ENCODE assay signal across 22 cellular contexts in the genomic region with DNA sequence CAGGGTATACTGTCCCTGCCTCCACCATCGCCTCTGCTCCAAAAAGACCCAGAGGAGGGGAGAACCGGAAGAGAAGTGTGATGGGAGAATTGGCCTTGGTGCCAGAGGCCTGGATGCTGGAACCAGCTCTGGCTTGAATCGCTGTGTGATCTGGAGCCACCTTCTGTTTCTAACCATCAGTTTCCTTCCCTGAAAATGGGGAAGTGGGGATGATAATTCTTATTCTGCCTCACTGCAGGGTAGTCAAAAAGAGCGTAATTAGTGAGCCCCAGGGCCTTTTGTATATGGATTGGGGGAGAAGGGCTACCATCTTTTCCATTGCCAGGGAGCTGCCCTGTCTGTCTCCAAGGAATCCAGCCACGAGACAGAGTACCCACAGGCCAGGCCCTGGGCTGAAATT.
"Had no signal": no experiment of that assay in that cellular context is flagged by ENCODE, and none has a peak within 500 bp of the region (broad histone marks: within the 10 kb centered on the region; RNA-seq: fewer than 3 reads in every experiment).

No MANE protein-coding gene starts in this region.

- ATAC-seq: heart left ventricle; left colon; naive thymus-derived CD8-positive, alpha-beta T cell; right cardiac atrium had no signal

- H2AFZ ChIP-seq: neural progenitor cell had no signal

- H3K9me3 ChIP-seq: heart left ventricle, transverse colon had no signal

- H3K4me1 ChIP-seq: heart left ventricle, transverse colon had no signal

- H3K36me3 ChIP-seq: heart left ventricle, neural progenitor cell, transverse colon had no signal

- H3K27me3 ChIP-seq: neural progenitor cell, transverse colon had no signal

- H3K9ac ChIP-seq: neural progenitor cell had no signal

- DNase-seq: activated CD4-positive, alpha-beta T cell treated with anti-CD3 and anti-CD28 coated beads for 4 hours; activated CD4-positive, alpha-beta T cell treated with anti-CD3 and anti-CD28 coated beads, Interleukin-2, amount 50 U/mL, for 4 hours; activated CD8-positive, alpha-beta memory T cell treated with anti-CD3 and anti-CD28 coated beads, Interleukin-2, amount 50 U/mL, for 4 hours; activated gamma-delta T cell; activated naive CD4-positive, alpha-beta T cell treated with anti-CD3 and anti-CD28 coated beads, Interleukin-2, amount 50 U/mL, for 16 hours; activated T-cell treated with anti-CD3 and anti-CD28 coated beads, Interleukin-2, amount 50 U/mL, for 1 hour; amniotic stem cell; central memory CD4-positive, alpha-beta T cell; foreskin fibroblast; heart left ventricle; hypothalamus; immature natural killer cell; kidney; left colon; naive thymus-derived CD8-positive, alpha-beta T cell; occipital lobe; right cardiac atrium; stimulated activated naive CD4-positive, alpha-beta T cell treated with Interleukin-2 at 50 U/mL for 16 hours; T1000; transverse colon had no signal

- H3K4me3 ChIP-seq: heart left ventricle, neural progenitor cell, transverse colon had no signal

- FAIRE-seq: endothelial cell of umbilical vein, kidney had no signal

- H3K27ac ChIP-seq: heart left ventricle, neural progenitor cell, transverse colon had no signal
